ENCODE assay signal across 15 cellular contexts in the genomic region with DNA sequence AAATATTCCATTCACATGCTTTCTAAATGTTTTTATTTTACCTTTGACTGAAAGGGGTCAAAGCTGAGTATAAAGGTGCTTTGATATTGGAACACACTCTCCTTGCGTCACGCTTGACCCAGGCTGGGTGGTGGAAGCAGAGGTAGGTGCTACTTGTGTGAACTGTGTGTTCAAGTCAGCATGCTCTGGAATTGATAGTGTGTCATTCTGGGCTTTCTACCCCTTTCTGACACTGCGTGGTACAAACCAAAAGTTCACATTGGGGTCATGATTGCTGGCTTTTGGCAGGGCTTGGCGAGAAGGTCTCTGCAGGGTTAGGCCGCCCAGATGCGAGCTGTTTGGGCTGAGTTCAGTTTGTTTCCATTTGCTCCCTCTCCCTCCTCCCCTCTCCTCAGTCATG.
DNase-seq lines count a peak whose midpoint lies in the region; ATAC-seq, FAIRE-seq and TF ChIP-seq lines count a peak whose summit lies in the region.
"Had no signal": no experiment of that assay in that cellular context is flagged by ENCODE, and none has a peak within 500 bp of the region (broad histone marks: within the 10 kb centered on the region; RNA-seq: fewer than 3 reads in every experiment).

No MANE protein-coding gene starts in this region.

- TF ChIP-seq EP300 in H1 (IDR thresholded peaks at IDR 0.05; ENCODE audit: borderline replicate concordance in 1 of 2, low read depth in 2 of 2, low read length in 2 of 2): no peak

- CTCF ChIA-PET in H1 (lab: Charles Lee; ENCODE audit: partially characterized antibody) (no interaction called here), mammary epithelial cell (lab: Charles Lee; ENCODE audit: low non-redundant PET) (no interaction called here)

- TF ChIP-seq CTCF in H1 (IDR thresholded peaks at IDR 0.05; ENCODE audit: control extremely low read depth in 1 of 3, insufficient read depth in 1 of 3, low read depth in 1 of 3, low read length in 3 of 3): no peak
- no peak for TF ChIP-seq CTCF in testis (IDR thresholded peaks at IDR 0.05)
- no peak for TF ChIP-seq CTCF in mammary epithelial cell (conservative IDR thresholded peaks at IDR 0.05 in 1 of 2, IDR thresholded peaks at IDR 0.05 in 1 of 2; ENCODE audit: extremely low read depth in 1 of 2, insufficient read depth in 1 of 2, low read depth in 1 of 2, low read length in 2 of 2)

- H3K4me2 ChIP-seq in H1 (ENCODE audit: insufficient read depth in 1 of 2, low read depth in 2 of 2, low read length in 2 of 2): no peak overlapping the region
- H3K4me2 ChIP-seq in mammary epithelial cell (ENCODE audit: insufficient read depth, low read depth, low read length): no peak overlapping the region

- no peak overlapping the region for H2BK12ac ChIP-seq in H1 (ENCODE audit: low read depth, low read length)

- H4K20me1 ChIP-seq in H1 (replicated peaks in 1 of 2; ENCODE audit: control insufficient read depth in 1 of 2, insufficient read depth in 2 of 2, low read length in 2 of 2): no peaks in the 10 kb centered on the region
- no peaks in the 10 kb centered on the region for H4K20me1 ChIP-seq in mammary epithelial cell (ENCODE audit: insufficient read depth, low read length)

- 0 out of 2 replicates have a peak overlapping the region, but pooled peaks have one; percentile 48 for H2BK15ac ChIP-seq in H1 (ENCODE audit: low read length)

- H4K5ac ChIP-seq in H1 (ENCODE audit: insufficient read length, low read depth, low read length): no peak overlapping the region

- no TSS peak for BruUV-seq in mammary epithelial cell (replicated peaks; lab: Mats Ljungman, UMichigan)

- POLR2A ChIA-PET in H1 (lab: Charles Lee; ENCODE audit: partially characterized antibody): no interaction called here

- peak; percentile 74 for DNase-seq in MV-4-11 (lab: John Stamatoyannopoulos, UW)
- no peak for DNase-seq in H1 (ENCODE audit: low read depth in 1 of 2, low spot score in 2 of 2)
- DNase-seq in left lobe of liver (ENCODE audit: low spot score): peak; percentile 92
- DNase-seq in testis: peak; percentile 48
- DNase-seq in mammary epithelial cell: no peak
- DNase-seq in AML-193 (lab: John Stamatoyannopoulos, UW): no peak
- no peak for DNase-seq in COLO829 (ENCODE audit: low spot score)
- DNase-seq in activated CD4-positive, alpha-beta T cell treated with anti-CD3 and anti-CD28 coated beads for 4 hours: no peak
- DNase-seq: activated CD8-positive, alpha-beta memory T cell treated with anti-CD3 and anti-CD28 coated beads, Interleukin-2, amount 10 ng/mL, durations not matched to agents 7 days and 5 days; activated naive CD8-positive, alpha-beta T cell treated with anti-CD3 and anti-CD28 coated beads for 36 hours; effector CD4-positive, alpha-beta T cell; SHP77; stimulated activated naive CD8-positive, alpha-beta T cell treated with anti-CD3 and anti-CD28 coated beads, Interleukin-15, Interleukin-2, amounts not matched to agents 100 U/mL and 50 U/mL, for 24 hours had no signal

- H3K4ac ChIP-seq in H1 (replicated peaks; ENCODE audit: insufficient read length, low read depth, low read length): no peak overlapping the region

- no peak overlapping the region for H2AK5ac ChIP-seq in H1 (ENCODE audit: low read depth, low read length)

- H2BK20ac ChIP-seq in H1 (ENCODE audit: low read length): no peak overlapping the region

- in situ Hi-C loops in mammary epithelial cell (cut with MboI; ENCODE audit: low sequenced_read_pairs in 2 of 2): no loop called here

- WGBS in H1 (ENCODE audit: extremely low coverage in 1 of 2, insufficient coverage in 1 of 2, insufficient read length in 1 of 2, insufficient replicate concordance in 2 of 2, low coverage in 1 of 2, low lambda C conversion rate in 2 of 2, missing lambda C conversion rate in 1 of 2), 2 experiments: 86% methylated on average over 6 of the region's 6 CpGs; no CpG with 5 or more reads in 1 of the 2 experiments
- WGBS in testis, 2 donors: 31 to 63% methylated on average over 6 of the region's 6 CpGs
- 91% methylated on average over 6 of the region's 6 CpGs for WGBS in mammary epithelial cell (ENCODE audit: low coverage, missing lambda C conversion rate)

- no peak overlapping the region for H2BK120ac ChIP-seq in H1 (replicated peaks; ENCODE audit: low read depth, low read length)

- H3K36me3 ChIP-seq in H1 (ENCODE audit: control insufficient read depth in 2 of 4, insufficient read depth in 4 of 4, low read length in 3 of 4): no peaks in the 10 kb centered on the region
- H3K36me3 ChIP-seq in testis (ENCODE audit: low read depth, missing control alignments): no peaks in the 10 kb centered on the region
- H3K36me3 ChIP-seq in mammary epithelial cell (ENCODE audit: insufficient read depth, low read length): no peaks in the 10 kb centered on the region
- H3K36me3 ChIP-seq: HAP-1 had no signal

- no peak overlapping the region for H3K9ac ChIP-seq in H1 (replicated peaks in 1 of 4; ENCODE audit: extremely low read depth in 1 of 4, low read depth in 3 of 4, low read length in 3 of 4)
- H3K9ac ChIP-seq in mammary epithelial cell (ENCODE audit: insufficient read depth, low read length): no peak overlapping the region

- H2AFZ ChIP-seq in H1 (ENCODE audit: low read length) (0 out of 2 replicates have a peak overlapping the region, but pooled peaks have one; percentile 60), mammary epithelial cell (ENCODE audit: low read depth, low read length) (no peak overlapping the region)

- no peaks in the 10 kb centered on the region for H3K27me3 ChIP-seq in H1 (replicated peaks in 1 of 4; ENCODE audit: control insufficient read depth in 3 of 4, extremely low read depth in 1 of 4, insufficient read depth in 3 of 4, low read length in 3 of 4)
- no peaks in the 10 kb centered on the region for H3K27me3 ChIP-seq in testis
- no peaks in the 10 kb centered on the region for H3K27me3 ChIP-seq in mammary epithelial cell (ENCODE audit: insufficient read depth, low read length)

- H3K23ac ChIP-seq in H1 (ENCODE audit: insufficient read length): no peak overlapping the region

- no peak overlapping the region for H3K18ac ChIP-seq in H1 (ENCODE audit: extremely low read depth, low read length)

- H3K27ac ChIP-seq in H1 (ENCODE audit: low read depth, low read length): no peak overlapping the region
- H3K27ac ChIP-seq in testis: no peak overlapping the region
- H3K27ac ChIP-seq in mammary epithelial cell (ENCODE audit: insufficient read depth, low read depth, low read length): no peak overlapping the region

- no peak overlapping the region for H3K14ac ChIP-seq in H1 (ENCODE audit: insufficient read length)

- intact Hi-C loops in testis (cut with DNase I; ENCODE audit: low total_unique reads): no loop called here
- intact Hi-C loops in mammary epithelial cell (cut with micrococcal nuclease): loop anchor here (10.0 kb wide), 1 partner anchor 111 kb away; no protein-coding TSS in a partner anchor

- TF ChIP-seq POLR2A in H1 (IDR thresholded peaks at IDR 0.05; ENCODE audit: control extremely low read depth in 1 of 2, low read depth in 2 of 2, low read length in 2 of 2): no peak
- TF ChIP-seq POLR2A in testis (IDR thresholded peaks at IDR 0.05): no peak

- dilution Hi-C loops in mammary epithelial cell (cut with HindIII; ENCODE audit: low sequenced_read_pairs): no loop called here

- H4K8ac ChIP-seq in H1 (ENCODE audit: extremely low read depth, insufficient read depth, low read length): no peak overlapping the region

- H2BK5ac ChIP-seq in H1 (ENCODE audit: low read depth, low read length): no peak overlapping the region

- H3K4me1 ChIP-seq in H1 (replicated peaks in 1 of 4; ENCODE audit: control insufficient read depth in 3 of 4, insufficient read depth in 4 of 4, low read length in 3 of 4): peaks cover 2 to 19% (median 9%) of the 10 kb centered on the region in 4 experiments; a peak in 6 of 7 replicates
- H3K4me1 ChIP-seq in testis: peaks cover 18% of the 10 kb centered on the region
- H3K4me1 ChIP-seq in mammary epithelial cell (ENCODE audit: insufficient read depth, low read length): no peaks in the 10 kb centered on the region

- H3K79me2 ChIP-seq in H1 (ENCODE audit: control insufficient read depth in 1 of 2, insufficient read depth in 2 of 2, low read length in 2 of 2): no peaks in the 10 kb centered on the region
- no peaks in the 10 kb centered on the region for H3K79me2 ChIP-seq in mammary epithelial cell (ENCODE audit: insufficient read depth, low read length)

- TF ChIP-seq RAD21 in H1 (IDR thresholded peaks at IDR 0.05 in 1 of 2, conservative IDR thresholded peaks at IDR 0.05 in 1 of 2; ENCODE audit: low read depth in 2 of 2, low read length in 2 of 2): no peak

- H3K23me2 ChIP-seq in H1 (ENCODE audit: low read depth, low read length): no peaks in the 10 kb centered on the region

- no peak overlapping the region for H3K56ac ChIP-seq in H1 (replicated peaks; ENCODE audit: insufficient read length, low read depth, low read length)

- H4K91ac ChIP-seq in H1 (replicated peaks; ENCODE audit: insufficient read length, low read length): no peak overlapping the region

- no peaks in the 10 kb centered on the region for H3K9me3 ChIP-seq in H1 (ENCODE audit: insufficient read depth in 2 of 2, low read depth in 1 of 2, low read length in 1 of 2)
- H3K9me3 ChIP-seq in testis: no peaks in the 10 kb centered on the region
- H3K9me3 ChIP-seq in mammary epithelial cell (replicated peaks; ENCODE audit: insufficient read depth, low read length): peaks cover 6% of the 10 kb centered on the region

- ATAC-seq in left lobe of liver: peak; percentile 95
- ATAC-seq: activated CD8-positive, alpha-beta memory T cell treated with anti-CD3 and anti-CD28 coated beads, Interleukin-2, amount 10 ng/mL, durations not matched to agents 7 days and 5 days; GM12878; stimulated activated naive CD8-positive, alpha-beta T cell treated with anti-CD3 and anti-CD28 coated beads, Interleukin-15, Interleukin-2, amounts not matched to agents 100 U/mL and 50 U/mL, for 24 hours had no signal

- H3K79me1 ChIP-seq in H1 (ENCODE audit: low read depth, low read length): no peaks in the 10 kb centered on the region

- no peak for FAIRE-seq in H1 (lab: Jason Lieb, UNC)
- FAIRE-seq: GM12878 had no signal

- H3K4me3 ChIP-seq in H1 (ENCODE audit: extremely low read depth in 1 of 4, insufficient read depth in 2 of 4, low read depth in 3 of 4, low read length in 4 of 4) (no peak overlapping the region), testis (no peak overlapping the region), mammary epithelial cell (replicated peaks in 1 of 3; ENCODE audit: insufficient read depth in 1 of 3, low read depth in 2 of 3, low read length in 3 of 3) (no peak overlapping the region)
- H3K4me3 ChIP-seq: GM12878, HAP-1 had no signal

TF ChIP-seq in H1, 55 proteins besides CTCF, POLR2A, EP300 and RAD21 (continues in another document):
- TF ChIP-seq GABPA (IDR thresholded peaks at IDR 0.05; ENCODE audit: borderline replicate concordance, insufficient read depth, low read length) (no peak), ASH2L (IDR thresholded peaks at IDR 0.05; ENCODE audit: low read length) (no peak), MAFK (IDR thresholded peaks at IDR 0.05; ENCODE audit: low read depth, low read length) (no peak), PHF8 (conservative IDR thresholded peaks at IDR 0.05; ENCODE audit: low read depth, low read length) (no peak), SP4 (IDR thresholded peaks at IDR 0.05; ENCODE audit: low read length) (no peak), RNF2 (IDR thresholded peaks at IDR 0.05; ENCODE audit: borderline replicate concordance, low read depth, low read length, missing control alignments, poor library complexity, severe bottlenecking) (no peak)

Comparison
In these comparisons a context has a peak if more than half of its experiments do, and no peak if none do; other contexts are left out.
1. DNase-seq: peak in MV-4-11 (single experiment), left lobe of liver (single experiment) and testis (single experiment); none in H1 (0 of 2), mammary epithelial cell (single experiment), AML-193 (0 of 2), COLO829 (single experiment) and activated CD4-positive, alpha-beta T cell treated with anti-CD3 and anti-CD28 coated beads for 4 hours (0 of 2).